Comparison of ENCODE assay signal across 9 cellular contexts in genomic region chr5:168734657-168735344, GRCh38.
DNase-seq lines count a peak whose midpoint lies in the region; ATAC-seq lines count a peak whose summit lies in the region.
"Had no signal": no experiment of that assay in that cellular context is flagged by ENCODE, and none has a peak within 500 bp of the region (broad histone marks: within the 10 kb centered on the region; RNA-seq: fewer than 3 reads in every experiment).

No MANE protein-coding gene starts in this region.

- peaks cover 9 to 46% (median 36%) of the 10 kb centered on the region in 10 experiments; a peak in 19 of 20 replicates for H3K4me1 ChIP-seq in BLaER1 treated with 17β-estradiol and CSF1 and Interleukin-3, amounts not matched to agents 10 nM and 100 nM

- peak overlapping the region in 2 of 11 experiments; percentile 10 to 44; a peak in 2 of 22 replicates for H3K27ac ChIP-seq in BLaER1 treated with 17β-estradiol and CSF1 and Interleukin-3, amounts not matched to agents 10 nM and 100 nM

- H3K4me3 ChIP-seq in BLaER1 treated with 17β-estradiol and CSF1 and Interleukin-3, amounts not matched to agents 10 nM and 100 nM: no peak overlapping the region

- H3K36me3 ChIP-seq in BLaER1 treated with 17β-estradiol and CSF1 and Interleukin-3, amounts not matched to agents 10 nM and 100 nM: no peaks in the 10 kb centered on the region

- peak overlapping the region in 2 of 11 experiments; percentile 11 to 23; a peak in 2 of 22 replicates for H3K9ac ChIP-seq in BLaER1 treated with 17β-estradiol and CSF1 and Interleukin-3, amounts not matched to agents 10 nM and 100 nM

- no peaks in the 10 kb centered on the region for H3K27me3 ChIP-seq in BLaER1 treated with 17β-estradiol and CSF1 and Interleukin-3, amounts not matched to agents 10 nM and 100 nM

- peak; percentile 68 for ATAC-seq in GM21367 (IDR thresholded peaks at IDR 0.05; ENCODE audit: unreplicated experiment)
- no peak for ATAC-seq in esophagus mucosa
- no peak for ATAC-seq in GM19324 (IDR thresholded peaks at IDR 0.05; ENCODE audit: low FRiP score, unreplicated experiment)

- peak; percentile 32 for DNase-seq in SK-MEL-5 (ENCODE audit: low read depth, low spot score)
- peak; percentile 36 for DNase-seq in medulla oblongata (ENCODE audit: extremely low spot score)
- no peak for DNase-seq in T-helper 9 cell
- DNase-seq in NCI-H1105 (lab: John Stamatoyannopoulos, UW): no peak
- DNase-seq: OCI-M1 had no signal

- no peaks in the 10 kb centered on the region for H4K20me1 ChIP-seq in BLaER1 treated with 17β-estradiol and CSF1 and Interleukin-3, amounts not matched to agents 10 nM and 100 nM

- H3K9me3 ChIP-seq in BLaER1 treated with 17β-estradiol and CSF1 and Interleukin-3, amounts not matched to agents 10 nM and 100 nM (replicated peaks in 1 of 11): peaks cover 4 to 14% (median 9%) of the 10 kb centered on the region in 11 experiments; a peak in 20 of 22 replicates

- H3K4me2 ChIP-seq in BLaER1 treated with 17β-estradiol and CSF1 and Interleukin-3, amounts not matched to agents 10 nM and 100 nM: peak overlapping the region in 9 of 11 experiments; percentile 23 to 78 (median 67); a peak in 17 of 22 replicates

- in situ Hi-C loops in SK-MEL-5 (cut with HindIII; ENCODE audit: low pct_unique_long_range_greater_than_20kb, low sequenced_read_pairs): no loop called here

Comparison
In these comparisons a context has a peak if more than half of its experiments do, and no peak if none do; other contexts are left out.
1. DNase-seq: peak in SK-MEL-5 (single experiment) and medulla oblongata (single experiment); none in T-helper 9 cell (single experiment) and NCI-H1105 (single experiment).